ENCODE assay signal across 2 cellular contexts in the genomic region with DNA sequence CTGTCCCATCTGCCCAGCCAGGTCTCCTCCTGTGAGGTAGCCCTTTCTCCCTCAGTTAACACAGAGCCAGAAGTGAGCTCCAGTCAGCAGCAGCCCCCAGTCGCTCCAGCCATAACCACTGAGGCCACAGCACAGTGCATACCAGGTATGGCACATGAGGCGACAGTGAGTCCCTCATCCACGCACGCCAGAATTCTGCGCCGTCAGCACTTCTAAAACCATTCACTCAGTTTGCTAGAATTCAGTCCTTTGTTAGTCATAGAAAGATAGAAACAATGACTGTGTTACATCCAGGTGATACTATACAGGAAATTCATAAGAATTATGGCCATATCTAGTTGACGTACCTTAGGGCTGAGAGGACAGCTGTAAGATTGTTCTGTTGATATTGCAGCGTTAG.
TF ChIP-seq lines count a peak whose summit lies in the region.

No MANE protein-coding gene starts in this region.

TF ChIP-seq in HepG2, 621 proteins besides CTCF, POLR2A, EP300 and RAD21:
- TF ChIP-seq DPF2 (CRISPR knock-in tag; IDR thresholded peaks at IDR 0.05; ENCODE audit: borderline replicate concordance, low read depth): no peak
- TF ChIP-seq MAFK (conservative IDR thresholded peaks at IDR 0.05 in 1 of 2, IDR thresholded peaks at IDR 0.05 in 1 of 2; ENCODE audit: low read length in 2 of 2): peak; percentile 59 to 67
- TF ChIP-seq MAFF (IDR thresholded peaks at IDR 0.05; ENCODE audit: low read depth, low read length): peak; percentile 34; the same call in 1 of the 2 replicates
TF ChIP-seq in HepG2: peak in this region for 2.

TF ChIP-seq in IMR-90, 13 proteins besides CTCF, POLR2A, EP300 and RAD21:
- TF ChIP-seq MAFK (IDR thresholded peaks at IDR 0.05; ENCODE audit: low read depth, low read length) (peak; percentile 39; the same call in 1 of the 2 replicates), MAZ (IDR thresholded peaks at IDR 0.05; ENCODE audit: borderline replicate concordance, low read depth, low read length) (no peak), NFE2L2 (IDR thresholded peaks at IDR 0.05; ENCODE audit: low read depth, low read length) (no peak), FOS (IDR thresholded peaks at IDR 0.05; ENCODE audit: low read depth, low read length) (no peak), RFX5 (IDR thresholded peaks at IDR 0.05; ENCODE audit: low read depth, low read length) (no peak), MXI1 (IDR thresholded peaks at IDR 0.05; ENCODE audit: borderline replicate concordance, low read depth, low read length) (no peak)
TF ChIP-seq in IMR-90: peak in this region for 1.
